In genomic region chr1:166253076-166253779, GRCh38 we compare ENCODE assay signal across 28 cellular contexts.
"Had no signal": no experiment of that assay in that cellular context is flagged by ENCODE, and none has a peak within 500 bp of the region (broad histone marks: within the 10 kb centered on the region; RNA-seq: fewer than 3 reads in every experiment).

No MANE protein-coding gene starts in this region.

- H3K36me3 ChIP-seq: colonic mucosa, esophagus squamous epithelium, heart left ventricle, WERI-Rb-1 had no signal

- H3K4me3 ChIP-seq: body of pancreas, colonic mucosa, esophagus squamous epithelium, heart left ventricle had no signal

- DNase-seq: activated B cell treated with CpG ODN at 0.5 μM for 24 hours; activated CD4-positive, alpha-beta T cell treated with anti-CD3 and anti-CD28 coated beads for 48 hours; activated CD4-positive, alpha-beta T cell treated with anti-CD3 and anti-CD28 coated beads, Interleukin-2, amount 50 U/mL, for 1 hour; activated CD4-positive, alpha-beta T cell treated with anti-CD3 and anti-CD28 coated beads, Interleukin-2, amount 50 U/mL, for 48 hours; activated CD8-positive, alpha-beta memory T cell treated with anti-CD3 and anti-CD28 coated beads for 24 hours; activated CD8-positive, alpha-beta T cell treated with anti-CD3 and anti-CD28 coated beads for 36 hours; activated effector memory CD4-positive, alpha-beta T cell treated with Interleukin-2 at 50 U/mL for 16 hours; activated gamma-delta T cell treated with Interleukin-2 at 50 U/mL for 16 hours; activated naive CD4-positive, alpha-beta T cell treated with anti-CD3 and anti-CD28 coated beads, Interleukin-2, amount 50 U/mL, for 16 hours; activated naive CD4-positive, alpha-beta T cell treated with Interleukin-2 at 50 U/mL for 16 hours; activated T-cell treated with anti-CD3 and anti-CD28 coated beads, Interleukin-2, amount 50 U/mL, for 4 hours; amniotic stem cell; anterior cingulate cortex; body of pancreas; central memory CD4-positive, alpha-beta T cell; cerebellar nuclear complex; colonic mucosa; effector CD8-positive, alpha-beta T cell; esophagus squamous epithelium; foreskin fibroblast; glutamatergic neuron; heart left ventricle; T-cell; T1000; WERI-Rb-1 had no signal

- H3K27ac ChIP-seq: body of pancreas, colonic mucosa, epithelial cell of prostate, esophagus squamous epithelium, heart left ventricle, WERI-Rb-1 had no signal

- H3K9me3 ChIP-seq: colonic mucosa had no signal

- H3K4me1 ChIP-seq: body of pancreas, colonic mucosa, esophagus squamous epithelium, heart left ventricle had no signal

- ATAC-seq: activated CD4-positive, CD25-positive, alpha-beta regulatory T cell treated with anti-CD3 and anti-CD28 coated beads, Interleukin-2, amount 50 U/mL, for 24 hours; activated CD8-positive, alpha-beta T cell treated with anti-CD3 and anti-CD28 coated beads for 36 hours; activated T-cell treated with anti-CD3 and anti-CD28 coated beads, Interleukin-2, amount 50 U/mL, for 4 hours; activated T-helper 17 cell treated with anti-CD3 and anti-CD28 coated beads, Interleukin-2, amount 50 U/mL, for 72 hours; body of pancreas; heart left ventricle; T-cell had no signal

- H3K27me3 ChIP-seq: body of pancreas, colonic mucosa, esophagus squamous epithelium, heart left ventricle had no signal
